ENCODE assay signal across 8 cellular contexts in genomic region chr17:17681187-17681743, GRCh38. TPM values are rescaled to one million over a fixed set of nuclear protein-coding genes. Genes with fewer than 3 reads are reported as not detected.
DNase-seq lines count a peak whose midpoint lies in the region; ATAC-seq and TF ChIP-seq lines count a peak whose summit lies in the region.

TSS of gene RAI1 (plus strand) at chr17:17681458. CDS start at chr17:17792949, 111,491 bp downstream.

- no peak within 1 kb of the TSS for H2BK5ac ChIP-seq in mesendoderm (ENCODE audit: low read length)

- peak within 1 kb of the TSS; percentile 16 for H3K23ac ChIP-seq in mesendoderm (ENCODE audit: low read length)

- H3K4me1 ChIP-seq in endodermal cell (ENCODE audit: control insufficient read depth, insufficient read depth, low read length) (peaks cover 19% of the 10 kb centered on the region), mesendoderm (ENCODE audit: control insufficient read depth, low read depth, low read length) (peaks cover 9% of the 10 kb centered on the region)

- no peaks in the 10 kb centered on the region for H3K36me3 Mint-ChIP-seq in activated CD8-positive, alpha-beta memory T cell treated with anti-CD3 and anti-CD28 coated beads, Interleukin-2, amount 10 ng/mL, durations not matched to agents 7 days and 5 days
- peaks cover 3% of the 10 kb centered on the region for H3K36me3 Mint-ChIP-seq in endodermal cell (ENCODE audit: low read depth)

- peak within 1 kb of the TSS; percentile 9 for H2BK120ac ChIP-seq in mesendoderm (ENCODE audit: low read depth, low read length)

- peak within 1 kb of the TSS; percentile 94 for H3K18ac ChIP-seq in mesendoderm (ENCODE audit: low read length)

- no peaks in the 10 kb centered on the region for H3K9me3 Mint-ChIP-seq in activated CD8-positive, alpha-beta memory T cell treated with anti-CD3 and anti-CD28 coated beads, Interleukin-2, amount 10 ng/mL, durations not matched to agents 7 days and 5 days (ENCODE audit: low read depth)
- no peaks in the 10 kb centered on the region for H3K9me3 Mint-ChIP-seq in endodermal cell

- 0% methylated on average over 84 of the region's 84 CpGs; no CpG with 5 or more reads in 1 of the 2 experiments for WGBS in endodermal cell (ENCODE audit: insufficient coverage in 1 of 2, insufficient read length in 1 of 2), 2 experiments
- no CpG with 5 or more reads among the region's 84 CpGs for WGBS in mesendoderm (ENCODE audit: extremely low coverage, insufficient coverage, low lambda C conversion rate)

- H3K27me3 Mint-ChIP-seq in activated CD8-positive, alpha-beta memory T cell treated with anti-CD3 and anti-CD28 coated beads, Interleukin-2, amount 10 ng/mL, durations not matched to agents 7 days and 5 days, result peaks cover 13% of the 10 kb centered on the region
- peaks cover 65% of the 10 kb centered on the region for H3K27me3 Mint-ChIP-seq in endodermal cell (ENCODE audit: insufficient read depth)

- H3K56ac ChIP-seq in mesendoderm (ENCODE audit: low read length), result peak within 1 kb of the TSS; percentile 89

- H3K79me2 ChIP-seq in mesendoderm (ENCODE audit: control insufficient read depth, insufficient read depth, low read length), result no peaks in the 10 kb centered on the region

- H3K9ac ChIP-seq in endodermal cell (ENCODE audit: extremely low read depth, low read length, poor library complexity, severe bottlenecking) (peak within 1 kb of the TSS; percentile 90), mesendoderm (ENCODE audit: low read length) (peak within 1 kb of the TSS; percentile 82)

- H4K5ac ChIP-seq in mesendoderm (ENCODE audit: low read length), result no peak within 1 kb of the TSS

- H3K4me3 ChIP-seq in endodermal cell (ENCODE audit: low read length) (peak within 1 kb of the TSS; percentile 87), mesendoderm (ENCODE audit: low read length) (peak within 1 kb of the TSS; percentile 37)

- peak within 1 kb of the TSS; percentile 83 for H3K27ac Mint-ChIP-seq in activated CD8-positive, alpha-beta memory T cell treated with anti-CD3 and anti-CD28 coated beads, Interleukin-2, amount 10 ng/mL, durations not matched to agents 7 days and 5 days
- H3K27ac Mint-ChIP-seq in endodermal cell, result peak within 1 kb of the TSS; percentile 58

- TF ChIP-seq CTCF in endodermal cell (conservative IDR thresholded peaks at IDR 0.05), result peak; percentile 82

- H2AK5ac ChIP-seq in mesendoderm (ENCODE audit: low read length), result no peak within 1 kb of the TSS

- H3K4me3 Mint-ChIP-seq in activated CD8-positive, alpha-beta memory T cell treated with anti-CD3 and anti-CD28 coated beads, Interleukin-2, amount 10 ng/mL, durations not matched to agents 7 days and 5 days, result peak within 1 kb of the TSS; percentile 85
- peak within 1 kb of the TSS; percentile 76 for H3K4me3 Mint-ChIP-seq in endodermal cell

- CTCF ChIA-PET in activated CD8-positive, alpha-beta memory T cell treated with anti-CD3 and anti-CD28 coated beads, Interleukin-2, amount 10 ng/mL, durations not matched to agents 7 days and 5 days (lab: Charles Lee), result interaction anchor here (0.5 to 2.7 kb wide), 29 partner anchors 9 to 354 kb away, joined by 3 to 17 read pairs (median 4); no protein-coding TSS in a partner anchor

- H3K27me3 ChIP-seq in endodermal cell (ENCODE audit: control insufficient read depth, insufficient read depth, low read length, poor library complexity, severe bottlenecking) (peaks cover 24% of the 10 kb centered on the region), mesendoderm (ENCODE audit: insufficient read depth, low read length, poor library complexity) (peaks cover 9% of the 10 kb centered on the region)

- H3K27ac ChIP-seq in endodermal cell (ENCODE audit: low read depth, low read length) (peak within 1 kb of the TSS; percentile 87), mesendoderm (ENCODE audit: low read depth, low read length) (peak within 1 kb of the TSS; percentile 46)

- H3K9me3 ChIP-seq in endodermal cell (ENCODE audit: control insufficient read depth, low read length), result no peaks in the 10 kb centered on the region

- H3K4ac ChIP-seq in mesendoderm (ENCODE audit: low read depth, low read length), result peak within 1 kb of the TSS; percentile 74

- peaks cover 9% of the 10 kb centered on the region for H3K36me3 ChIP-seq in endodermal cell (ENCODE audit: control insufficient read depth, insufficient read depth, low read length)
- H3K36me3 ChIP-seq in mesendoderm (ENCODE audit: control insufficient read depth, insufficient read depth, low read length), result no peaks in the 10 kb centered on the region

- no peaks in the 10 kb centered on the region for H3K79me1 ChIP-seq in mesendoderm (ENCODE audit: low read length)

- DNase-seq in AML-193 (lab: John Stamatoyannopoulos, UW) (peak; percentile 22 to 34), NOMO-1 treated with dmso at 0.1 percent for 144 hours (lab: John Stamatoyannopoulos, UW; ENCODE audit: unreplicated experiment) (peak; percentile 46), endodermal cell (peak; percentile 91), mesendoderm (peak; percentile 75)
- peak; percentile 75 for DNase-seq in activated CD8-positive, alpha-beta memory T cell treated with anti-CD3 and anti-CD28 coated beads, Interleukin-2, amount 10 ng/mL, durations not matched to agents 7 days and 5 days
- DNase-seq in stimulated activated CD8-positive, alpha-beta memory T cell treated with anti-CD3 and anti-CD28 coated beads, Interleukin-15, amount 100 ng/mL, for 1 hour (ENCODE audit: low read depth), result peak; percentile 28

- no peak within 1 kb of the TSS for H2BK15ac ChIP-seq in mesendoderm (replicated peaks; ENCODE audit: low read depth)

- peaks cover 38% of the 10 kb centered on the region for H3K4me1 Mint-ChIP-seq in activated CD8-positive, alpha-beta memory T cell treated with anti-CD3 and anti-CD28 coated beads, Interleukin-2, amount 10 ng/mL, durations not matched to agents 7 days and 5 days
- H3K4me1 Mint-ChIP-seq in endodermal cell, result peaks cover 26% of the 10 kb centered on the region

- H3K4me2 ChIP-seq in mesendoderm (ENCODE audit: low read length), result peak within 1 kb of the TSS; percentile 33

- no peak within 1 kb of the TSS for H4K8ac ChIP-seq in mesendoderm (ENCODE audit: low read depth, low read length)

- peak; percentile 42 for ATAC-seq in GM19043 (IDR thresholded peaks at IDR 0.05; ENCODE audit: low read depth, unreplicated experiment)
- peak; percentile 28 for ATAC-seq in HG03565 (IDR thresholded peaks at IDR 0.05; ENCODE audit: unreplicated experiment)
- ATAC-seq in activated CD8-positive, alpha-beta memory T cell treated with anti-CD3 and anti-CD28 coated beads, Interleukin-2, amount 10 ng/mL, durations not matched to agents 7 days and 5 days, result peak; percentile 72

RNA-seq across cellular contexts. Expression of gene RAI1, which starts in this region (rescaled TPM):
- 10 to 100 TPM; 17.4 to 24.4 TPM for total RNA-seq in activated CD8-positive, alpha-beta memory T cell treated with anti-CD3 and anti-CD28 coated beads, Interleukin-2, amount 10 ng/mL, durations not matched to agents 7 days and 5 days
- total RNA-seq in endodermal cell, result 10 to 100 TPM; 35.9 to 42.9 TPM
- polyA plus RNA-seq in endodermal cell (2013, experiment 1 of 2), result 34.4 TPM
- 37.1 TPM for polyA plus RNA-seq in endodermal cell (2013, experiment 2 of 2)
- polyA plus RNA-seq in mesendoderm (2013, experiment 1 of 2), result 0.60 TPM
- polyA plus RNA-seq in mesendoderm (2013, experiment 2 of 2), result 0.69 TPM

Comparison
In these comparisons a context has a peak if more than half of its experiments do, and no peak if none do; other contexts are left out.
1. Peak in every context shown above with its lines: DNase-seq, ATAC-seq, H3K4me3 ChIP-seq and H3K27ac ChIP-seq.
2. DNase-seq: peak in every context shown above with its lines; median percentile 91 in endodermal cell; 75 in activated CD8-positive, alpha-beta memory T cell treated with anti-CD3 and anti-CD28 coated beads, Interleukin-2, amount 10 ng/mL, durations not matched to agents 7 days and 5 days; 75 in mesendoderm; 46 in NOMO-1 treated with dmso at 0.1 percent for 144 hours; 28 in AML-193; 28 in stimulated activated CD8-positive, alpha-beta memory T cell treated with anti-CD3 and anti-CD28 coated beads, Interleukin-15, amount 100 ng/mL, for 1 hour.